1 cellular context compared by ENCODE assay signal in the genomic region with DNA sequence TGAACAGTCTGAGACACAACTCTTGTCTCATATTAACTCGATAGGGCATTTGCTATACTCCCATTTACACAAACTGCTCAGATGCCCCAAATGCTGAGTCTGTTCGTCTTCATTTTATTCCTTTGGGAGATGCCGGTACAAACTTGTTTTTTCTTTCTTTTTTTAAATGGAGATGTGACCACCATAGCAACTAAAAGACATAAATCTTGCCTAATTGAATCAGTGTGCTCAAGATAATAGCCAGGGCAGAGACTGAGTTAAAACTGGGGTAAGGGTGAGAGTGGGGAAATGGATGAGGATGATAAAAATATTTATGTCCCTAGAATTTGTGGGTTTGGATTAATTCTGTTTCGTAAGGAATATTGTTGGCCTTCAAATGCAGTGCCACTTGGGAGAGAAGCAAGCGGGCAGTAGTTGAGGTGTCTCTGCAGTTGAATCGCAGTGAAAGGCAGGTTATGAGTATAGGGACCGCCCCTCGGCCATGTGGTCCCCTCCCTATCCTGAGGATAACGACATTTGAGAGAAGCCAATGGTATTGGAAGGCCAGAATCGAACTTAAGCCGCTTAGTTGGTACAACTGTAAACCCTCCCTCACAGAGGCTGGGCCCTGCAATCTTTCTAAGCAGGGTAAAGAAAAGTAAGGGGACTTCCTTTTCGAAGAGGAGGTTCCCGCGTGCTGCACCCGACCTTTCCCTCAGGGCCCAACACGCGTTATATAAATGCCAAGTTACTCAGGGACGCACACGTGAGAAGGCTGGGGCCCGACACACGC.
TF ChIP-seq lines count a peak whose summit lies in the region.

No MANE protein-coding gene starts in this region.

TF ChIP-seq in HEK293, 187 proteins besides CTCF, POLR2A, EP300 and RAD21 (continued from another document):
- TF ChIP-seq, protein P1, sequence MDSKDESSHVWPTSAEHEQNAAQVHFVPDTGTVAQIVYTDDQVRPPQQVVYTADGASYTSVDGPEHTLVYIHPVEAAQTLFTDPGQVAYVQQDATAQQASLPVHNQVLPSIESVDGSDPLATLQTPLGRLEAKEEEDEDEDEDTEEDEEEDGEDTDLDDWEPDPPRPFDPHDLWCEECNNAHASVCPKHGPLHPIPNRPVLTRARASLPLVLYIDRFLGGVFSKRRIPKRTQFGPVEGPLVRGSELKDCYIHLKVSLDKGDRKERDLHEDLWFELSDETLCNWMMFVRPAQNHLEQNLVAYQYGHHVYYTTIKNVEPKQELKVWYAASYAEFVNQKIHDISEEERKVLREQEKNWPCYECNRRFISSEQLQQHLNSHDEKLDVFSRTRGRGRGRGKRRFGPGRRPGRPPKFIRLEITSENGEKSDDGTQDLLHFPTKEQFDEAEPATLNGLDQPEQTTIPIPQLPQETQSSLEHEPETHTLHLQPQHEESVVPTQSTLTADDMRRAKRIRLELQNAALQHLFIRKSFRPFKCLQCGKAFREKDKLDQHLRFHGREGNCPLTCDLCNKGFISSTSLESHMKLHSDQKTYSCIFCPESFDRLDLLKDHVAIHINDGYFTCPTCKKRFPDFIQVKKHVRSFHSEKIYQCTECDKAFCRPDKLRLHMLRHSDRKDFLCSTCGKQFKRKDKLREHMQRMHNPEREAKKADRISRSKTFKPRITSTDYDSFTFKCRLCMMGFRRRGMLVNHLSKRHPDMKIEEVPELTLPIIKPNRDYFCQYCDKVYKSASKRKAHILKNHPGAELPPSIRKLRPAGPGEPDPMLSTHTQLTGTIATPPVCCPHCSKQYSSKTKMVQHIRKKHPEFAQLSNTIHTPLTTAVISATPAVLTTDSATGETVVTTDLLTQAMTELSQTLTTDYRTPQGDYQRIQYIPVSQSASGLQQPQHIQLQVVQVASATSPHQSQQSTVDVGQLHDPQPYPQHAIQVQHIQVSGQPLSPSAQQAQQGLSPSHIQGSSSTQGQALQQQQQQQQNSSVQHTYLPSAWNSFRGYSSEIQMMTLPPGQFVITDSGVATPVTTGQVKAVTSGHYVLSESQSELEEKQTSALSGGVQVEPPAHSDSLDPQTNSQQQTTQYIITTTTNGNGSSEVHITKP (tag by site-specific recombination; IDR thresholded peaks at IDR 0.05): peak; percentile 54; the same call in 1 of the 2 replicates
- TF ChIP-seq, protein P2, sequence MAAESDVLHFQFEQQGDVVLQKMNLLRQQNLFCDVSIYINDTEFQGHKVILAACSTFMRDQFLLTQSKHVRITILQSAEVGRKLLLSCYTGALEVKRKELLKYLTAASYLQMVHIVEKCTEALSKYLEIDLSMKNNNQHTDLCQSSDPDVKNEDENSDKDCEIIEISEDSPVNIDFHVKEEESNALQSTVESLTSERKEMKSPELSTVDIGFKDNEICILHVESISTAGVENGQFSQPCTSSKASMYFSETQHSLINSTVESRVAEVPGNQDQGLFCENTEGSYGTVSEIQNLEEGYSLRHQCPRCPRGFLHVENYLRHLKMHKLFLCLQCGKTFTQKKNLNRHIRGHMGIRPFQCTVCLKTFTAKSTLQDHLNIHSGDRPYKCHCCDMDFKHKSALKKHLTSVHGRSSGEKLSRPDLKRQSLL (tag by site-specific recombination; IDR thresholded peaks at IDR 0.05): no peak
- no peak for TF ChIP-seq RBAK (tag by site-specific recombination; IDR thresholded peaks at IDR 0.05)
- TF ChIP-seq, protein P3, sequence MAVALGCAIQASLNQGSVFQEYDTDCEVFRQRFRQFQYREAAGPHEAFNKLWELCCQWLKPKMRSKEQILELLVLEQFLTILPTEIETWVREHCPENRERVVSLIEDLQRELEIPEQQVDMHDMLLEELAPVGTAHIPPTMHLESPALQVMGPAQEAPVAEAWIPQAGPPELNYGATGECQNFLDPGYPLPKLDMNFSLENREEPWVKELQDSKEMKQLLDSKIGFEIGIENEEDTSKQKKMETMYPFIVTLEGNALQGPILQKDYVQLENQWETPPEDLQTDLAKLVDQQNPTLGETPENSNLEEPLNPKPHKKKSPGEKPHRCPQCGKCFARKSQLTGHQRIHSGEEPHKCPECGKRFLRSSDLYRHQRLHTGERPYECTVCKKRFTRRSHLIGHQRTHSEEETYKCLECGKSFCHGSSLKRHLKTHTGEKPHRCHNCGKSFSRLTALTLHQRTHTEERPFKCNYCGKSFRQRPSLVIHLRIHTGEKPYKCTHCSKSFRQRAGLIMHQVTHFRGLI (tag by site-specific recombination; IDR thresholded peaks at IDR 0.05): no peak
- TF ChIP-seq, protein P4, sequence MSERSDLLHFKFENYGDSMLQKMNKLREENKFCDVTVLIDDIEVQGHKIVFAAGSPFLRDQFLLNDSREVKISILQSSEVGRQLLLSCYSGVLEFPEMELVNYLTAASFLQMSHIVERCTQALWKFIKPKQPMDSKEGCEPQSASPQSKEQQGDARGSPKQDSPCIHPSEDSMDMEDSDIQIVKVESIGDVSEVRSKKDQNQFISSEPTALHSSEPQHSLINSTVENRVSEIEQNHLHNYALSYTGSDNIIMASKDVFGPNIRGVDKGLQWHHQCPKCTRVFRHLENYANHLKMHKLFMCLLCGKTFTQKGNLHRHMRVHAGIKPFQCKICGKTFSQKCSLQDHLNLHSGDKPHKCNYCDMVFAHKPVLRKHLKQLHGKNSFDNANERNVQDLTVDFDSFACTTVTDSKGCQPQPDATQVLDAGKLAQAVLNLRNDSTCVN (tag by site-specific recombination; optimal IDR thresholded peaks at IDR 0.05): no peak
- peak; percentile 97 for TF ChIP-seq ZNF335 (tag by site-specific recombination; conservative IDR thresholded peaks at IDR 0.05)
